2 cellular contexts compared by ENCODE assay signal in the genomic region with DNA sequence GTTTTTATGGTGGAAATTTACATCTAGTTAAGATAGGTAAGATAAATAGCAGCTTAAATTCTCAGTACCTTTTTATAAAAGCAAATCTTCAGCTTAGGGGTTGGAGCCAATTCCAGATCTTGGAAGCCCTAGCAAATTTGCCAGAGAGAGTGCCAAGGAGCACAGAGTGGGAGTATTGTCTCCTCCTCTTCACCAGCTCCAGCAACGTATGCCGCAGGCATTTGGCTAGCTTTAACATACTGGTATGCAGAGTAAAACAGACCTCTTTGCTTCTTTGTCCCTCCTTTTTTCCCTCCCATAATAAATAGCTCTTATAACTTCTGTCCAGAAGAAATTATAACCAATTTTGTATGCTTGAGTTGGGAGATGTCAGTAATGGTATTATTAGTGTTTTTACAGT.
TF ChIP-seq lines count a peak whose summit lies in the region.

No MANE protein-coding gene starts in this region.

TF ChIP-seq in WTC11, 78 proteins besides CTCF, POLR2A, EP300 and RAD21 (continues in another document):
- TF ChIP-seq, protein P1, sequence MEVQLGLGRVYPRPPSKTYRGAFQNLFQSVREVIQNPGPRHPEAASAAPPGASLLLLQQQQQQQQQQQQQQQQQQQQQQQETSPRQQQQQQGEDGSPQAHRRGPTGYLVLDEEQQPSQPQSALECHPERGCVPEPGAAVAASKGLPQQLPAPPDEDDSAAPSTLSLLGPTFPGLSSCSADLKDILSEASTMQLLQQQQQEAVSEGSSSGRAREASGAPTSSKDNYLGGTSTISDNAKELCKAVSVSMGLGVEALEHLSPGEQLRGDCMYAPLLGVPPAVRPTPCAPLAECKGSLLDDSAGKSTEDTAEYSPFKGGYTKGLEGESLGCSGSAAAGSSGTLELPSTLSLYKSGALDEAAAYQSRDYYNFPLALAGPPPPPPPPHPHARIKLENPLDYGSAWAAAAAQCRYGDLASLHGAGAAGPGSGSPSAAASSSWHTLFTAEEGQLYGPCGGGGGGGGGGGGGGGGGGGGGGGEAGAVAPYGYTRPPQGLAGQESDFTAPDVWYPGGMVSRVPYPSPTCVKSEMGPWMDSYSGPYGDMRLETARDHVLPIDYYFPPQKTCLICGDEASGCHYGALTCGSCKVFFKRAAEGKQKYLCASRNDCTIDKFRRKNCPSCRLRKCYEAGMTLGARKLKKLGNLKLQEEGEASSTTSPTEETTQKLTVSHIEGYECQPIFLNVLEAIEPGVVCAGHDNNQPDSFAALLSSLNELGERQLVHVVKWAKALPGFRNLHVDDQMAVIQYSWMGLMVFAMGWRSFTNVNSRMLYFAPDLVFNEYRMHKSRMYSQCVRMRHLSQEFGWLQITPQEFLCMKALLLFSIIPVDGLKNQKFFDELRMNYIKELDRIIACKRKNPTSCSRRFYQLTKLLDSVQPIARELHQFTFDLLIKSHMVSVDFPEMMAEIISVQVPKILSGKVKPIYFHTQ (CRISPR knock-in tag; IDR thresholded peaks at IDR 0.05): no peak
- no peak for TF ChIP-seq GRHL2 (CRISPR knock-in tag; IDR thresholded peaks at IDR 0.05; ENCODE audit: insufficient replicate concordance, severe bottlenecking)
- TF ChIP-seq JUN (CRISPR knock-in tag; IDR thresholded peaks at IDR 0.05): no peak
- TF ChIP-seq, protein P2, sequence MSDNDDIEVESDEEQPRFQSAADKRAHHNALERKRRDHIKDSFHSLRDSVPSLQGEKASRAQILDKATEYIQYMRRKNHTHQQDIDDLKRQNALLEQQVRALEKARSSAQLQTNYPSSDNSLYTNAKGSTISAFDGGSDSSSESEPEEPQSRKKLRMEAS (CRISPR knock-in tag; IDR thresholded peaks at IDR 0.05): no peak
- TF ChIP-seq, protein P3, sequence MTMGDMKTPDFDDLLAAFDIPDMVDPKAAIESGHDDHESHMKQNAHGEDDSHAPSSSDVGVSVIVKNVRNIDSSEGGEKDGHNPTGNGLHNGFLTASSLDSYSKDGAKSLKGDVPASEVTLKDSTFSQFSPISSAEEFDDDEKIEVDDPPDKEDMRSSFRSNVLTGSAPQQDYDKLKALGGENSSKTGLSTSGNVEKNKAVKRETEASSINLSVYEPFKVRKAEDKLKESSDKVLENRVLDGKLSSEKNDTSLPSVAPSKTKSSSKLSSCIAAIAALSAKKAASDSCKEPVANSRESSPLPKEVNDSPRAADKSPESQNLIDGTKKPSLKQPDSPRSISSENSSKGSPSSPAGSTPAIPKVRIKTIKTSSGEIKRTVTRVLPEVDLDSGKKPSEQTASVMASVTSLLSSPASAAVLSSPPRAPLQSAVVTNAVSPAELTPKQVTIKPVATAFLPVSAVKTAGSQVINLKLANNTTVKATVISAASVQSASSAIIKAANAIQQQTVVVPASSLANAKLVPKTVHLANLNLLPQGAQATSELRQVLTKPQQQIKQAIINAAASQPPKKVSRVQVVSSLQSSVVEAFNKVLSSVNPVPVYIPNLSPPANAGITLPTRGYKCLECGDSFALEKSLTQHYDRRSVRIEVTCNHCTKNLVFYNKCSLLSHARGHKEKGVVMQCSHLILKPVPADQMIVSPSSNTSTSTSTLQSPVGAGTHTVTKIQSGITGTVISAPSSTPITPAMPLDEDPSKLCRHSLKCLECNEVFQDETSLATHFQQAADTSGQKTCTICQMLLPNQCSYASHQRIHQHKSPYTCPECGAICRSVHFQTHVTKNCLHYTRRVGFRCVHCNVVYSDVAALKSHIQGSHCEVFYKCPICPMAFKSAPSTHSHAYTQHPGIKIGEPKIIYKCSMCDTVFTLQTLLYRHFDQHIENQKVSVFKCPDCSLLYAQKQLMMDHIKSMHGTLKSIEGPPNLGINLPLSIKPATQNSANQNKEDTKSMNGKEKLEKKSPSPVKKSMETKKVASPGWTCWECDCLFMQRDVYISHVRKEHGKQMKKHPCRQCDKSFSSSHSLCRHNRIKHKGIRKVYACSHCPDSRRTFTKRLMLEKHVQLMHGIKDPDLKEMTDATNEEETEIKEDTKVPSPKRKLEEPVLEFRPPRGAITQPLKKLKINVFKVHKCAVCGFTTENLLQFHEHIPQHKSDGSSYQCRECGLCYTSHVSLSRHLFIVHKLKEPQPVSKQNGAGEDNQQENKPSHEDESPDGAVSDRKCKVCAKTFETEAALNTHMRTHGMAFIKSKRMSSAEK (CRISPR knock-in tag; IDR thresholded peaks at IDR 0.05; ENCODE audit: borderline replicate concordance): no peak
- TF ChIP-seq CBFB (CRISPR knock-in tag; IDR thresholded peaks at IDR 0.05; ENCODE audit: low read depth): no peak
- TF ChIP-seq SMAD4 (CRISPR knock-in tag; IDR thresholded peaks at IDR 0.05): no peak
- TF ChIP-seq, protein P4, sequence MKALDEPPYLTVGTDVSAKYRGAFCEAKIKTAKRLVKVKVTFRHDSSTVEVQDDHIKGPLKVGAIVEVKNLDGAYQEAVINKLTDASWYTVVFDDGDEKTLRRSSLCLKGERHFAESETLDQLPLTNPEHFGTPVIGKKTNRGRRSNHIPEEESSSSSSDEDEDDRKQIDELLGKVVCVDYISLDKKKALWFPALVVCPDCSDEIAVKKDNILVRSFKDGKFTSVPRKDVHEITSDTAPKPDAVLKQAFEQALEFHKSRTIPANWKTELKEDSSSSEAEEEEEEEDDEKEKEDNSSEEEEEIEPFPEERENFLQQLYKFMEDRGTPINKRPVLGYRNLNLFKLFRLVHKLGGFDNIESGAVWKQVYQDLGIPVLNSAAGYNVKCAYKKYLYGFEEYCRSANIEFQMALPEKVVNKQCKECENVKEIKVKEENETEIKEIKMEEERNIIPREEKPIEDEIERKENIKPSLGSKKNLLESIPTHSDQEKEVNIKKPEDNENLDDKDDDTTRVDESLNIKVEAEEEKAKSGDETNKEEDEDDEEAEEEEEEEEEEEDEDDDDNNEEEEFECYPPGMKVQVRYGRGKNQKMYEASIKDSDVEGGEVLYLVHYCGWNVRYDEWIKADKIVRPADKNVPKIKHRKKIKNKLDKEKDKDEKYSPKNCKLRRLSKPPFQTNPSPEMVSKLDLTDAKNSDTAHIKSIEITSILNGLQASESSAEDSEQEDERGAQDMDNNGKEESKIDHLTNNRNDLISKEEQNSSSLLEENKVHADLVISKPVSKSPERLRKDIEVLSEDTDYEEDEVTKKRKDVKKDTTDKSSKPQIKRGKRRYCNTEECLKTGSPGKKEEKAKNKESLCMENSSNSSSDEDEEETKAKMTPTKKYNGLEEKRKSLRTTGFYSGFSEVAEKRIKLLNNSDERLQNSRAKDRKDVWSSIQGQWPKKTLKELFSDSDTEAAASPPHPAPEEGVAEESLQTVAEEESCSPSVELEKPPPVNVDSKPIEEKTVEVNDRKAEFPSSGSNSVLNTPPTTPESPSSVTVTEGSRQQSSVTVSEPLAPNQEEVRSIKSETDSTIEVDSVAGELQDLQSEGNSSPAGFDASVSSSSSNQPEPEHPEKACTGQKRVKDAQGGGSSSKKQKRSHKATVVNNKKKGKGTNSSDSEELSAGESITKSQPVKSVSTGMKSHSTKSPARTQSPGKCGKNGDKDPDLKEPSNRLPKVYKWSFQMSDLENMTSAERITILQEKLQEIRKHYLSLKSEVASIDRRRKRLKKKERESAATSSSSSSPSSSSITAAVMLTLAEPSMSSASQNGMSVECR (CRISPR knock-in tag; IDR thresholded peaks at IDR 0.05; ENCODE audit: borderline replicate concordance): no peak
- no peak for TF ChIP-seq FOXP1 (CRISPR knock-in tag; IDR thresholded peaks at IDR 0.05; ENCODE audit: borderline replicate concordance)
- TF ChIP-seq ESRRA (CRISPR knock-in tag; IDR thresholded peaks at IDR 0.05; ENCODE audit: borderline replicate concordance): no peak

TF ChIP-seq in H1, 55 proteins besides CTCF, POLR2A, EP300 and RAD21:
- TF ChIP-seq PHF8 (conservative IDR thresholded peaks at IDR 0.05; ENCODE audit: low read depth, low read length) (no peak), TBP (IDR thresholded peaks at IDR 0.05; ENCODE audit: low read depth, low read length) (no peak), SP4 (IDR thresholded peaks at IDR 0.05; ENCODE audit: low read length) (no peak), JUN (IDR thresholded peaks at IDR 0.05; ENCODE audit: low read depth, low read length) (no peak), CREB1 (IDR thresholded peaks at IDR 0.05) (no peak), ZNF274 (IDR thresholded peaks at IDR 0.05; ENCODE audit: borderline replicate concordance, extremely low read depth, low read length) (no peak), RFX5 (IDR thresholded peaks at IDR 0.05; ENCODE audit: borderline replicate concordance, low read depth, low read length) (no peak), FOSL1 (IDR thresholded peaks at IDR 0.05; ENCODE audit: insufficient read depth, low read depth, low read length) (no peak), SP2 (IDR thresholded peaks at IDR 0.05; ENCODE audit: low read length) (no peak), SUZ12 (IDR thresholded peaks at IDR 0.05; ENCODE audit: low read length) (no peak), NANOG (IDR thresholded peaks at IDR 0.05; ENCODE audit: insufficient read depth, low read depth, low read length, poor library complexity, severe bottlenecking) (no peak), SRF (IDR thresholded peaks at IDR 0.05; ENCODE audit: low read depth, low read length) (no peak), NRF1 (IDR thresholded peaks at IDR 0.05; ENCODE audit: low read depth, low read length) (no peak), KDM4A (IDR thresholded peaks at IDR 0.05; ENCODE audit: low read depth, low read length, severe bottlenecking) (no peak), CEBPB (IDR thresholded peaks at IDR 0.05; ENCODE audit: low read depth, low read length) (no peak), POU5F1 (IDR thresholded peaks at IDR 0.05; ENCODE audit: low read depth, low read length) (no peak), SIRT6 (IDR thresholded peaks at IDR 0.05; ENCODE audit: low read length) (no peak), BRCA1 (IDR thresholded peaks at IDR 0.05; ENCODE audit: low read depth, low read length) (no peak)
- TF ChIP-seq, protein P5, sequence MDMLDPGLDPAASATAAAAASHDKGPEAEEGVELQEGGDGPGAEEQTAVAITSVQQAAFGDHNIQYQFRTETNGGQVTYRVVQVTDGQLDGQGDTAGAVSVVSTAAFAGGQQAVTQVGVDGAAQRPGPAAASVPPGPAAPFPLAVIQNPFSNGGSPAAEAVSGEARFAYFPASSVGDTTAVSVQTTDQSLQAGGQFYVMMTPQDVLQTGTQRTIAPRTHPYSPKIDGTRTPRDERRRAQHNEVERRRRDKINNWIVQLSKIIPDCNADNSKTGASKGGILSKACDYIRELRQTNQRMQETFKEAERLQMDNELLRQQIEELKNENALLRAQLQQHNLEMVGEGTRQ (IDR thresholded peaks at IDR 0.05; ENCODE audit: low read length): no peak
- TF ChIP-seq, protein P6, sequence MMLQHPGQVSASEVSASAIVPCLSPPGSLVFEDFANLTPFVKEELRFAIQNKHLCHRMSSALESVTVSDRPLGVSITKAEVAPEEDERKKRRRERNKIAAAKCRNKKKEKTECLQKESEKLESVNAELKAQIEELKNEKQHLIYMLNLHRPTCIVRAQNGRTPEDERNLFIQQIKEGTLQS (IDR thresholded peaks at IDR 0.05; ENCODE audit: insufficient read depth, low read depth, low read length): no peak
TF ChIP-seq in H1: peak in this region for 0.
